In the genomic region with DNA sequence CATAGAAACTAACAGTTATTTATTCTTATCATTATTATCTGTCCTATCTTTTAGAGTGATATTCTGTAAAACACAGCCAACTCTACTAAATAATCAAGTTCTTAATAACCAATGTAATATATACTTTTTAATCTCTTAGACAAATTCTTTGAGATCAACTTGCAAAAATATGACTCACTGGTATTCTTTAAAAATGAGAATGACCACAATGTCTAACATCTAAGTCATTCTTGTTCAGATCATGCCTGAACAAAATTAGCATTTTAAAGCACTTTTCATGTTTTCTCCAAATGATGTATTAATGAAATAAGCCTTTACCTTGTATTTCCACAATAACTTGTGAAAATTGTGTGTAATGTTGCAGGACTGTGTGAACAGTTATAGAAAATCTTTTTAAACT, we compare ENCODE assay signal across 20 cellular contexts.
DNase-seq lines count a peak whose midpoint lies in the region; ATAC-seq, FAIRE-seq and TF ChIP-seq lines count a peak whose summit lies in the region.
"Had no signal": no experiment of that assay in that cellular context is flagged by ENCODE, and none has a peak within 500 bp of the region (broad histone marks: within the 10 kb centered on the region; RNA-seq: fewer than 3 reads in every experiment).

No MANE protein-coding gene starts in this region.

- no peaks in the 10 kb centered on the region for H3K27me3 ChIP-seq in GM23248 (replicated peaks; ENCODE audit: insufficient read depth)
- H3K27me3 ChIP-seq in RWPE2 (ENCODE audit: insufficient read depth, poor library complexity, severe bottlenecking) = no peaks in the 10 kb centered on the region

- H2AFZ ChIP-seq in GM23248 = no peak overlapping the region

- TF ChIP-seq CTCF in RWPE2 (IDR thresholded peaks at IDR 0.05; ENCODE audit: poor library complexity, severe bottlenecking) = no peak

- no peaks in the 10 kb centered on the region for H3K36me3 ChIP-seq in GM23248 (ENCODE audit: low read depth)
- no peaks in the 10 kb centered on the region for H3K36me3 ChIP-seq in RWPE2 (ENCODE audit: low read depth)

- H3K27ac ChIP-seq in GM23248 (peak overlapping the region; percentile 100), RWPE2 (ENCODE audit: poor library complexity, severe bottlenecking) (peak overlapping the region; percentile 97)

- no peak for FAIRE-seq in frontal cortex (lab: Jason Lieb, UNC)
- FAIRE-seq: G401.6 had no signal

- ATAC-seq in RWPE2 (ENCODE audit: low read depth) = peak; percentile 15; the same call in 1 of the 3 replicates
- no peak for ATAC-seq in activated naive CD4-positive, alpha-beta T cell treated with anti-CD3 and anti-CD28 coated beads, Interleukin-2, amount 50 U/mL, for 72 hours
- ATAC-seq: mucosa of descending colon; stimulated activated effector memory CD8-positive, alpha-beta T cell treated with anti-CD3 and anti-CD28 coated beads, Interleukin-12 subunit alpha, Interleukin-12 subunit beta, amount 100 ng/mL, for 72 hours had no signal

- no peaks in the 10 kb centered on the region for H3K9me3 Mint-ChIP-seq in activated naive CD4-positive, alpha-beta T cell treated with anti-CD3 and anti-CD28 coated beads, Interleukin-2, amount 50 U/mL, for 72 hours
- H3K9me3 Mint-ChIP-seq: endodermal cell had no signal

- H3K4me1 ChIP-seq in GM23248 (ENCODE audit: insufficient read depth) (peaks cover 50% of the 10 kb centered on the region), RWPE2 (ENCODE audit: insufficient read depth, poor library complexity, severe bottlenecking) (peaks cover 30% of the 10 kb centered on the region)

- H4K20me1 ChIP-seq in GM23248 (ENCODE audit: insufficient read depth) = no peaks in the 10 kb centered on the region

- H3K36me3 Mint-ChIP-seq in activated naive CD4-positive, alpha-beta T cell treated with anti-CD3 and anti-CD28 coated beads, Interleukin-2, amount 50 U/mL, for 72 hours = no peaks in the 10 kb centered on the region
- H3K36me3 Mint-ChIP-seq: CD4-positive, CD25-positive, alpha-beta regulatory T cell; stimulated activated effector memory CD8-positive, alpha-beta T cell treated with anti-CD3 and anti-CD28 coated beads, Interleukin-12 subunit alpha, Interleukin-12 subunit beta, amount 100 ng/mL, for 72 hours had no signal

- H3F3A ChIP-seq in GM23248 (ENCODE audit: insufficient read depth) = peaks cover 42% of the 10 kb centered on the region

- DNase-seq in GM23248 = peak; percentile 78
- no peak for DNase-seq in RWPE2 (ENCODE audit: low spot score)
- DNase-seq in fibroblast of gingiva (ENCODE audit: low read depth) = peak; percentile 24
- peak; percentile 12 for DNase-seq in skeletal muscle cell (ENCODE audit: low read depth)
- no peak for DNase-seq in activated naive CD4-positive, alpha-beta T cell treated with anti-CD3 and anti-CD28 coated beads, Interleukin-2, amount 50 U/mL, for 72 hours (ENCODE audit: low spot score in 2 of 2)
- no peak for DNase-seq in hypothalamus (lab: John Stamatoyannopoulos, UW)
- DNase-seq in frontal cortex (ENCODE audit: low spot score in 2 of 2) = no peak
- DNase-seq: activated CD8-positive, alpha-beta memory T cell treated with anti-CD3 and anti-CD28 coated beads for 24 hours; activated naive CD4-positive, alpha-beta T cell treated with anti-CD3 and anti-CD28 coated beads, Interleukin-2, amount 50 U/mL, for 16 hours; activated T-cell treated with anti-CD3 and anti-CD28 coated beads, Interleukin-2, amount 50 U/mL, for 48 hours; CD4-positive, CD25-positive, alpha-beta regulatory T cell; DMS 273 treated with DMSO at 0.1 percent for 48 hours; endodermal cell; H7; mucosa of descending colon; NCI-H1417; NCI-H510A treated with DMSO at 0.1 percent for 48 hours; stimulated activated CD4-positive, alpha-beta T cell treated with anti-CD3 and anti-CD28 coated beads, Interleukin-2, amount 100 ng/mL, for 24 hours had no signal

- no peak overlapping the region for H3K27ac Mint-ChIP-seq in activated naive CD4-positive, alpha-beta T cell treated with anti-CD3 and anti-CD28 coated beads, Interleukin-2, amount 50 U/mL, for 72 hours
- H3K27ac Mint-ChIP-seq: CD4-positive, CD25-positive, alpha-beta regulatory T cell; endodermal cell; stimulated activated effector memory CD8-positive, alpha-beta T cell treated with anti-CD3 and anti-CD28 coated beads, Interleukin-12 subunit alpha, Interleukin-12 subunit beta, amount 100 ng/mL, for 72 hours had no signal

- H3K4me2 ChIP-seq in GM23248 (ENCODE audit: unreplicated experiment) = peak overlapping the region; percentile 19

- H3K9me3 ChIP-seq in GM23248 (ENCODE audit: low read depth) (no peaks in the 10 kb centered on the region), RWPE2 (ENCODE audit: severe bottlenecking) (peaks cover 6% of the 10 kb centered on the region)
- H3K9me3 ChIP-seq: mucosa of descending colon had no signal

- in situ Hi-C loops in GM23248 (cut with MboI) = no loop called here

- H3K9me2 ChIP-seq in GM23248 (ENCODE audit: insufficient read depth) = no peaks in the 10 kb centered on the region

- no peaks in the 10 kb centered on the region for H3K79me2 ChIP-seq in GM23248 (ENCODE audit: insufficient read depth)

- H3K4me3 ChIP-seq in GM23248 = no peak overlapping the region
- no peak overlapping the region for H3K4me3 ChIP-seq in RWPE2 (ENCODE audit: severe bottlenecking)
- H3K4me3 ChIP-seq in skeletal muscle cell (ENCODE audit: low read depth, low read length) = no peak overlapping the region
- H3K4me3 ChIP-seq: mucosa of descending colon had no signal

- H3K9ac ChIP-seq in GM23248 = peak overlapping the region; percentile 81

Comparison
In these comparisons a context has a peak if more than half of its experiments do, and no peak if none do; other contexts are left out.
1. DNase-seq: peak in GM23248 (single experiment), fibroblast of gingiva (single experiment) and skeletal muscle cell (single experiment); none in RWPE2 (single experiment), activated naive CD4-positive, alpha-beta T cell treated with anti-CD3 and anti-CD28 coated beads, Interleukin-2, amount 50 U/mL, for 72 hours (0 of 2), hypothalamus (0 of 51) and frontal cortex (0 of 2).